ENCODE assay signal across 9 cellular contexts in the genomic region with DNA sequence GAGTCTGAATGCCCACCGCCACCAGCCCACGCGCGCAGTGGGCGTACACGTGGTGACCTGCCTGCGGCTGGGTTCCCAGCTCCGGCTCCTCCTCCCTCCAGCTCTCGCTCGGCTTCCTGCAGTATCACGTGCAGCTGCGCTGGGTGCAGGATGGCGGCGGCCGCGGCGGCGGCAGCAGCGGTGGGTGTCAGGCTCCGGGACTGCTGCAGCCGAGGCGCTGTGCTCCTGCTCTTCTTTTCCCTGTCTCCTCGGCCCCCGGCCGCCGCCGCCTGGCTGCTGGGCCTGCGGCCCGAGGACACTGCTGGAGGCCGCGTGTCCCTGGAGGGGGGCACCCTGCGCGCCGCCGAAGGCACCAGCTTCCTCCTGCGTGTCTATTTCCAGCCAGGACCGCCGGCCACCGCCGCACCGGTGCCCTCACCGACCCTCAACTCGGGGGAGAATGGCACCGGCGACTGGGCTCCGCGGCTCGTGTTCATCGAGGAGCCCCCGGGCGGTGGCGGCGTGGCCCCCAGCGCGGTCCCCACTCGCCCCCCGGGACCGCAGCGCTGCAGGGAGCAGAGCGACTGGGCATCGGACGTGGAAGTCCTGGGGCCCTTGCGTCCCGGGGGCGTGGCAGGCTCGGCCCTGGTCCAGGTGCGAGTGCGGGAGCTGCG. TPM values are rescaled to one million over a fixed set of nuclear protein-coding genes. Genes with fewer than 3 reads are reported as not detected.
DNase-seq lines count a peak whose midpoint lies in the region; ATAC-seq, FAIRE-seq and TF ChIP-seq lines count a peak whose summit lies in the region.
"Had no signal": no experiment of that assay in that cellular context is flagged by ENCODE, and none has a peak within 500 bp of the region (broad histone marks: within the 10 kb centered on the region; RNA-seq: fewer than 3 reads in every experiment).

A gene (plus strand): TSS at position 119 of the 653 bp plus-strand sequence. CDS start 32 bp downstream, at position 151.

- peaks cover 48% of the 10 kb centered on the region for H3K27me3 Mint-ChIP-seq in chondrocyte (ENCODE audit: low read depth)

- ATAC-seq in HG02870 (IDR thresholded peaks at IDR 0.05; ENCODE audit: unreplicated experiment) = peak; percentile 60

- no peak for FAIRE-seq in urothelium cell line (lab: Jason Lieb, UNC)

- no peak within 1 kb of the TSS for H3K27ac Mint-ChIP-seq in chondrocyte (ENCODE audit: unreplicated experiment)

- CTCF ChIA-PET in RWPE1 (lab: Yijun Ruan, JAX) = no interaction called here

- no peak within 1 kb of the TSS for H3K9ac ChIP-seq in liver (ENCODE audit: low read depth in 1 of 2, low read length in 2 of 2)
- H3K9ac ChIP-seq: BLaER1 had no signal

- no peak for TF ChIP-seq RAD21 in liver (IDR thresholded peaks at IDR 0.05)

- POLR2A ChIA-PET in RWPE1 (lab: Yijun Ruan, JAX; ENCODE audit: low non-redundant PET) = no interaction called here

- H3K27ac ChIP-seq in RWPE1 (no peak within 1 kb of the TSS), liver (ENCODE audit: low read depth in 1 of 2, low read length in 2 of 2) (no peak within 1 kb of the TSS)
- H3K27ac ChIP-seq: BLaER1 had no signal

- H3K4me1 Mint-ChIP-seq in chondrocyte (ENCODE audit: low read depth) = peaks cover 2% of the 10 kb centered on the region

- TF ChIP-seq CTCF in RWPE1 (conservative IDR thresholded peaks at IDR 0.05; ENCODE audit: low read depth) (no peak), chondrocyte (IDR thresholded peaks at IDR 0.05) (no peak), liver (IDR thresholded peaks at IDR 0.05; ENCODE audit: low read depth, low read length, missing input control) (no peak)

- peak within 1 kb of the TSS; percentile 48 for H3K4me3 Mint-ChIP-seq in chondrocyte (ENCODE audit: unreplicated experiment)

- 2% methylated on average over 69 of the region's 69 CpGs for WGBS in liver

- H3K9me3 Mint-ChIP-seq in chondrocyte (ENCODE audit: low read depth) = no peaks in the 10 kb centered on the region

- no peaks in the 10 kb centered on the region for H3K36me3 Mint-ChIP-seq in chondrocyte (ENCODE audit: low read depth)

- peak within 1 kb of the TSS in 2 of 3 donors; percentile 54 to 62 for H3K4me3 ChIP-seq in liver (ENCODE audit: low read depth in 1 of 3, low read length in 3 of 3)
- H3K4me3 ChIP-seq: BLaER1 had no signal

- peaks cover 15 to 20% (median 17%) of the 10 kb centered on the region in 4 donors for H3K4me1 ChIP-seq in liver (ENCODE audit: control insufficient read depth in 4 of 4, insufficient read depth in 4 of 4, low read length in 3 of 4)
- H3K4me1 ChIP-seq: BLaER1 had no signal

- peaks cover 0 to 14% (median under 1%) of the 10 kb centered on the region in 4 donors for H3K27me3 ChIP-seq in liver (ENCODE audit: control insufficient read depth in 4 of 4, insufficient read depth in 4 of 4, low read length in 3 of 4)
- H3K27me3 ChIP-seq: BLaER1 had no signal

- H3K36me3 ChIP-seq in liver (ENCODE audit: control insufficient read depth in 4 of 4, insufficient read depth in 3 of 4, low read depth in 1 of 4, low read length in 3 of 4) = no peaks in the 10 kb centered on the region
- H3K36me3 ChIP-seq: BLaER1 had no signal

- DNase-seq in NCI-H1105 treated with DMSO at 0.1 percent for 48 hours (lab: John Stamatoyannopoulos, UW) (peak; percentile 47), NCI-H1105 (lab: John Stamatoyannopoulos, UW) (no peak), RWPE1 (ENCODE audit: low spot score) (peak; percentile 38), chondrocyte (ENCODE audit: low spot score) (no peak), urothelium cell line (ENCODE audit: low spot score) (no peak)
- DNase-seq in stimulated activated CD4-positive, alpha-beta T cell treated with anti-CD3 and anti-CD28 coated beads, TNF-alpha, amount 100 ng/mL, for 4 hours (ENCODE audit: low read depth in 3 of 3) = peak in 2 of 3 experiments; percentile 7 to 14

- no peaks in the 10 kb centered on the region for H3K9me3 ChIP-seq in liver (ENCODE audit: control insufficient read depth in 4 of 4, low read length in 3 of 4)

TF ChIP-seq in liver, 16 proteins besides CTCF, POLR2A, EP300 and RAD21:
- no peak for TF ChIP-seq NR2F2 (IDR thresholded peaks at IDR 0.05)
- TF ChIP-seq YY1 (IDR thresholded peaks at IDR 0.05) = no peak
- TF ChIP-seq JUND (IDR thresholded peaks at IDR 0.05) = no peak
- no peak for TF ChIP-seq GABPA (IDR thresholded peaks at IDR 0.05 in 1 of 2, conservative IDR thresholded peaks at IDR 0.05 in 1 of 2)
- no peak for TF ChIP-seq FOXA1 (IDR thresholded peaks at IDR 0.05)
- TF ChIP-seq TAF1 (conservative IDR thresholded peaks at IDR 0.05) = no peak
- TF ChIP-seq HNF4G (IDR thresholded peaks at IDR 0.05) = no peak
- TF ChIP-seq SP1 (IDR thresholded peaks at IDR 0.05) = no peak

RNA-seq across cellular contexts. Expression of the gene that starts here (rescaled TPM):
- total RNA-seq in chondrocyte (0.20 to 0.36 TPM (median 0.21 TPM) in 3 replicates), liver (under 1 TPM; 0.05 to 0.08 TPM)
- under 1 TPM; 0.06 to 0.10 TPM for polyA plus RNA-seq in liver

Comparison
In these comparisons a context has a peak if more than half of its experiments do, and no peak if none do; other contexts are left out.
1. DNase-seq: peak in NCI-H1105 treated with DMSO at 0.1 percent for 48 hours (single experiment), RWPE1 (single experiment) and stimulated activated CD4-positive, alpha-beta T cell treated with anti-CD3 and anti-CD28 coated beads, TNF-alpha, amount 100 ng/mL, for 4 hours (2 of 3); none in NCI-H1105 (single experiment), chondrocyte (single experiment) and urothelium cell line (single experiment).